Comparison of ENCODE assay signal across 22 cellular contexts in the genomic region with DNA sequence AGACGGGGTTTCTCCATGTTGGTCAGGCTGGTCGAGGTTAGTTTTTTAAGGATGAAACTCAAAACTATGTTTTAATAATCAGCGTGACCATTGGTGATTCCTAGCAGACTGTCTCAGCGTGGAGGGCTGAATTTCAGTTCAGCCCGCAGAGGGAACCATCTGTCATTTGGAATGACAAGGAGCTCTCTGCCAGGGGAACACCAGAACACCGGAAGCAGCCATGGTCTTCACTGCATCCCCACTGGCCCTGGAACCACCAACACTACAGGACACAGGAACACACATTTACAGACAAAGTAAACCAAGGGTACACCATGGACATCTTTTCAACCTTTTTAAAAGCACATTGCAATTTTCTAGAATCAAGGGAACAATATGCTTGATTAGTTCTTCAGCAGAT.
"Had no signal": no experiment of that assay in that cellular context is flagged by ENCODE, and none has a peak within 500 bp of the region (broad histone marks: within the 10 kb centered on the region; RNA-seq: fewer than 3 reads in every experiment).

No MANE protein-coding gene starts in this region.

- DNase-seq: natural killer cell; occipital lobe; ovary; posterior cingulate gyrus; psoas muscle; right cardiac atrium; right lobe of liver; sigmoid colon; small intestine; stimulated activated CD4-positive, alpha-beta T cell treated with anti-CD3 and anti-CD28 coated beads, Interleukin-15, amount 100 ng/mL, for 24 hours; stimulated activated CD4-positive, alpha-beta T cell treated with anti-CD3 and anti-CD28 coated beads, Interleukin-2, amount 100 ng/mL, for 24 hours; stimulated activated CD4-positive, alpha-beta T cell treated with anti-CD3 and anti-CD28 coated beads, Interleukin-2, amount 100 ng/mL, for 48 hours; stimulated activated CD4-positive, alpha-beta T cell treated with anti-CD3 and anti-CD28 coated beads, Interleukin-4, amount 100 ng/mL, for 24 hours; stimulated activated naive CD4-positive, alpha-beta T cell; stimulated activated naive CD8-positive, alpha-beta T cell treated with anti-CD3 and anti-CD28 coated beads, Interleukin-15, amount 100 ng/mL, for 72 hours; stimulated activated naive CD8-positive, alpha-beta T cell treated with anti-CD3 and anti-CD28 coated beads, Interleukin-15, Interleukin-2, amounts not matched to agents 100 U/mL and 50 U/mL, for 24 hours; substantia nigra; testis; tibial artery; transverse colon; upper lobe of right lung; uterus had no signal

- FAIRE-seq: small intestine had no signal
